9 cellular contexts compared by ENCODE assay signal in genomic region chr6:44224154-44224977, GRCh38. TPM values are rescaled to one million over a fixed set of nuclear protein-coding genes. Genes with fewer than 3 reads are reported as not detected.
DNase-seq lines count a peak whose midpoint lies in the region; ATAC-seq, FAIRE-seq and TF ChIP-seq lines count a peak whose summit lies in the region.
"Had no signal": no experiment of that assay in that cellular context is flagged by ENCODE, and none has a peak within 500 bp of the region (broad histone marks: within the 10 kb centered on the region; RNA-seq: fewer than 3 reads in every experiment).

No MANE protein-coding gene starts in this region.

- no peak for TF ChIP-seq POLR2A in Peyer's patch (IDR thresholded peaks at IDR 0.05)

- no peak for FAIRE-seq in RCC 7860 (lab: Jason Lieb, UNC)

- H3K9me2 ChIP-seq in GM23248 (ENCODE audit: insufficient read depth) = no peaks in the 10 kb centered on the region

- H3K9me3 ChIP-seq in GM23248 (ENCODE audit: low read depth) = no peaks in the 10 kb centered on the region
- no peaks in the 10 kb centered on the region for H3K9me3 ChIP-seq in Peyer's patch
- H3K9me3 ChIP-seq in duodenal mucosa (ENCODE audit: control insufficient read depth in 1 of 2, low read length in 2 of 2) = no peaks in the 10 kb centered on the region

- H3K79me2 ChIP-seq in GM23248 (ENCODE audit: insufficient read depth) = no peaks in the 10 kb centered on the region; the same call in 1 of the 2 replicates

- H3K27me3 ChIP-seq in GM23248 (replicated peaks; ENCODE audit: insufficient read depth) (no peaks in the 10 kb centered on the region), Peyer's patch (no peaks in the 10 kb centered on the region), duodenal mucosa (ENCODE audit: control insufficient read depth in 1 of 2, insufficient read depth in 2 of 2, low read length in 2 of 2) (no peaks in the 10 kb centered on the region)

- no peaks in the 10 kb centered on the region for H4K20me1 ChIP-seq in GM23248 (ENCODE audit: insufficient read depth)

- 0 out of 2 replicates have a peak, but pooled peaks cover 13% of the 10 kb centered on the region for H3F3A ChIP-seq in GM23248 (ENCODE audit: insufficient read depth)

- H3K27ac ChIP-seq in GM23248 (no peak overlapping the region), Peyer's patch (peak overlapping the region in 2 of 4 donors; percentile 70 to 72), duodenal mucosa (ENCODE audit: low read depth, low read length) (no peak overlapping the region)

- H3K4me2 ChIP-seq in GM23248 (ENCODE audit: unreplicated experiment) = peak overlapping the region; percentile 60

- DNase-seq in Calu3 (peak; percentile 29), GM23248 (peak; percentile 63), Peyer's patch (no peak), natural killer cell (no peak), mesenteric fat pad (ENCODE audit: low spot score) (no peak), RCC 7860 (ENCODE audit: low spot score) (no peak)

- intact Hi-C loops in Calu3 (cut with micrococcal nuclease; ENCODE audit: unreplicated experiment) = no loop called here
- intact Hi-C loops in natural killer cell (cut with micrococcal nuclease) = loop anchor here (5.0 kb wide), 1 partner anchor 52 kb away; no protein-coding TSS in a partner anchor

- H3K9ac ChIP-seq in GM23248 (peak overlapping the region; percentile 52), duodenal mucosa (ENCODE audit: low read depth in 1 of 2, low read length in 2 of 2) (peak overlapping the region; percentile 29 to 60)

- 24 to 28% methylated on average over 6 of the region's 6 CpGs for WGBS in GM23248 (ENCODE audit: low coverage in 1 of 2, low lambda C conversion rate in 2 of 2, missing lambda C conversion rate in 2 of 2), 2 experiments

- TF ChIP-seq CTCF in Calu3 (IDR thresholded peaks at IDR 0.05; ENCODE audit: unreplicated experiment) (no peak), Peyer's patch (IDR thresholded peaks at IDR 0.05) (no peak), natural killer cell (IDR thresholded peaks at IDR 0.05) (no peak)

- peaks cover 54% of the 10 kb centered on the region for H3K4me1 Mint-ChIP-seq in Calu3 (ENCODE audit: low read depth, unreplicated experiment)
- peaks cover 16 to 33% of the 10 kb centered on the region in 2 donors for H3K4me1 Mint-ChIP-seq in natural killer cell

- in situ Hi-C loops in GM23248 (cut with MboI) = no loop called here

- H3K4me3 Mint-ChIP-seq in Calu3 (ENCODE audit: low read depth, unreplicated experiment) (peak overlapping the region; percentile 63), natural killer cell (peak overlapping the region; percentile 78)

- H3K36me3 Mint-ChIP-seq in Calu3 (ENCODE audit: insufficient read depth, unreplicated experiment) = peaks cover 33% of the 10 kb centered on the region
- no peaks in the 10 kb centered on the region for H3K36me3 Mint-ChIP-seq in natural killer cell

- ATAC-seq in natural killer cell (no peak), GM18858 (IDR thresholded peaks at IDR 0.05; ENCODE audit: unreplicated experiment) (no peak)

- H3K36me3 ChIP-seq in GM23248 (ENCODE audit: low read depth) = no peaks in the 10 kb centered on the region
- no peaks in the 10 kb centered on the region for H3K36me3 ChIP-seq in Peyer's patch
- H3K36me3 ChIP-seq in duodenal mucosa (ENCODE audit: control insufficient read depth in 1 of 2, insufficient read depth in 2 of 2, low read length in 2 of 2) = no peaks in the 10 kb centered on the region

- H2AFZ ChIP-seq in GM23248 = peak overlapping the region; percentile 71

- H3K27me3 Mint-ChIP-seq in Calu3 (ENCODE audit: unreplicated experiment) = no peaks in the 10 kb centered on the region
- H3K27me3 Mint-ChIP-seq in natural killer cell (ENCODE audit: low read depth in 2 of 2) = no peaks in the 10 kb centered on the region

- H3K4me1 ChIP-seq in GM23248 (ENCODE audit: insufficient read depth) (peaks cover 29% of the 10 kb centered on the region), Peyer's patch (peaks cover 0 to 68% (median 9%) of the 10 kb centered on the region in 4 donors), duodenal mucosa (ENCODE audit: control insufficient read depth in 1 of 2, insufficient read depth in 2 of 2, low read length in 2 of 2) (peaks cover 38 to 40% of the 10 kb centered on the region in 2 donors)

- H3K27ac Mint-ChIP-seq in Calu3 (ENCODE audit: unreplicated experiment) (no peak overlapping the region), natural killer cell (peak overlapping the region in 1 of 2 donors; percentile 45)

- H3K9me3 Mint-ChIP-seq in Calu3 (ENCODE audit: low read depth, unreplicated experiment) (no peaks in the 10 kb centered on the region), natural killer cell (no peaks in the 10 kb centered on the region)

- TSS peak; percentile 51 for BruUV-seq in Calu3 (replicated peaks; lab: Mats Ljungman, UMichigan)

- peak overlapping the region; percentile 67 for H3K4me3 ChIP-seq in GM23248
- peak overlapping the region; percentile 53 to 78 (median 67) for H3K4me3 ChIP-seq in Peyer's patch
- H3K4me3 ChIP-seq in duodenal mucosa (ENCODE audit: low read depth in 1 of 2, low read length in 2 of 2) = peak overlapping the region; percentile 57 to 67

- CTCF ChIA-PET in Calu3 (lab: Charles Lee) = interaction anchor here (0.5 to 2.7 kb wide), 10 partner anchors 10 to 128 kb away, joined by 3 to 12 read pairs (median 6); partner anchors contain the start of gene HSP90AB1

RNA-seq across cellular contexts. Expression of gene SLC29A1, which starts 1.0 kb away (rescaled TPM):
- total RNA-seq in Calu3 (2022) (90.1 and 92.8 TPM in 2 replicates), Peyer's patch (10 to 100 TPM in 3 of 4 donors, 1 to 10 TPM in 1; 4.4 to 25.6 (median 19.5) TPM), natural killer cell (1 to 10 TPM; 2.2 to 5.5 (median 5.2) TPM), mesenteric fat pad (205 TPM)
- 12.2 and 17.1 TPM in 2 replicates for total RNA-seq in GM23248 (2014; rRNA removed; shearing (Covaris generic))
- 18.4 and 19.2 TPM in 2 replicates for polyA plus RNA-seq in GM23248 (2016; fragmentation: Nextera tagmentation; extraction: Ambion mirVana)

RNA-seq across cellular contexts. Expression of gene MYMX, which starts 7.6 kb away (rescaled TPM):
- total RNA-seq in Calu3 (2022) (not detected in 2 replicates), Peyer's patch (not detected), natural killer cell (not detected), mesenteric fat pad (11.6 TPM)
- not detected in 2 replicates for total RNA-seq in GM23248 (2014; rRNA removed; shearing (Covaris generic))
- not detected in 2 replicates for polyA plus RNA-seq in GM23248 (2016; fragmentation: Nextera tagmentation; extraction: Ambion mirVana)
- total RNA-seq: activated CD8-positive, alpha-beta memory T cell treated with anti-CD3 and anti-CD28 coated beads for 36 hours had no signal

RNA-seq across cellular contexts. Expression of gene HSP90AB1, which starts 22.5 kb away (rescaled TPM):
- 2,072 and 2,073 TPM in 2 replicates for total RNA-seq in Calu3 (2022)
- 686 and 732 TPM in 2 replicates for total RNA-seq in GM23248 (2014; rRNA removed; shearing (Covaris generic))
- polyA plus RNA-seq in GM23248 (2016; fragmentation: Nextera tagmentation; extraction: Ambion mirVana) = 392 and 395 TPM in 2 replicates
- 100 to 1,000 TPM; 181 to 330 (median 254) TPM for total RNA-seq in Peyer's patch
- 100 to 1,000 TPM; 256 to 372 (median 308) TPM for total RNA-seq in natural killer cell
- total RNA-seq in mesenteric fat pad = 630 TPM

RNA-seq across cellular contexts. Expression of gene SLC35B2, which starts 33.0 kb away (rescaled TPM):
- 129 and 143 TPM in 2 replicates for total RNA-seq in Calu3 (2022)
- total RNA-seq in GM23248 (2014; rRNA removed; shearing (Covaris generic)) = 106 and 114 TPM in 2 replicates
- polyA plus RNA-seq in GM23248 (2016; fragmentation: Nextera tagmentation; extraction: Ambion mirVana) = 101 and 103 TPM in 2 replicates
- 10 to 100 TPM; 10.7 to 35.2 (median 26.5) TPM for total RNA-seq in Peyer's patch
- total RNA-seq in natural killer cell = 10 to 100 TPM; 20.9 to 27.7 (median 26.8) TPM
- 27.4 TPM for total RNA-seq in mesenteric fat pad

RNA-seq across cellular contexts. Expression of gene NFKBIE, which starts 41.0 kb away (rescaled TPM):
- total RNA-seq in Calu3 (2022) (32.7 and 37.8 TPM in 2 replicates), Peyer's patch (10 to 100 TPM; 16.9 to 36.3 (median 24.9) TPM), natural killer cell (10 to 100 TPM; 44.9 to 61.5 (median 56.4) TPM), mesenteric fat pad (6.6 TPM)
- 2.3 and 6.3 TPM in 2 replicates for total RNA-seq in GM23248 (2014; rRNA removed; shearing (Covaris generic))
- polyA plus RNA-seq in GM23248 (2016; fragmentation: Nextera tagmentation; extraction: Ambion mirVana) = 3.5 and 4.5 TPM in 2 replicates

Comparison
In these comparisons a context has a peak if more than half of its experiments do, and no peak if none do; other contexts are left out.
1. DNase-seq: peak in Calu3 (single experiment) and GM23248 (single experiment); none in Peyer's patch (0 of 3), natural killer cell (single experiment), mesenteric fat pad (single experiment) and RCC 7860 (single experiment).
2. RNA of gene MYMX, which starts 7.6 kb away (total RNA-seq): 11.6 TPM in mesenteric fat pad (single experiment); not detected in Calu3, not detected in GM23248, not detected in Peyer's patch and not detected in natural killer cell; every median in the first group is over 10 times any median in the second.
3. Peak in every context shown above with its lines, with median percentiles within 50 percentile points of each other: H3K4me3 ChIP-seq.